ENCODE assay signal across 15 cellular contexts in genomic region chr5:151642472-151643140, GRCh38. TPM values are rescaled to one million over a fixed set of nuclear protein-coding genes. Genes with fewer than 3 reads are reported as not detected.
DNase-seq lines count a peak whose midpoint lies in the region; ATAC-seq and TF ChIP-seq lines count a peak whose summit lies in the region.
"Had no signal": no experiment of that assay in that cellular context is flagged by ENCODE, and none has a peak within 500 bp of the region (broad histone marks: within the 10 kb centered on the region; RNA-seq: fewer than 3 reads in every experiment).

No MANE protein-coding gene starts in this region.

- H3K36me3 Mint-ChIP-seq in progenitor cell of endocrine pancreas (ENCODE audit: insufficient read depth), result no peaks in the 10 kb centered on the region
- no peaks in the 10 kb centered on the region for H3K36me3 Mint-ChIP-seq in T-helper 2 cell treated with Interferon-gamma antibody and Interleukin-4, amounts not matched to agents 5 μg/mL and 100 μg/mL, for 36 hours (ENCODE audit: low read depth)

- H3K27ac Mint-ChIP-seq in progenitor cell of endocrine pancreas, result peak overlapping the region; percentile 80
- no peak overlapping the region for H3K27ac Mint-ChIP-seq in T-helper 2 cell treated with Interferon-gamma antibody and Interleukin-4, amounts not matched to agents 5 μg/mL and 100 μg/mL, for 36 hours
- H3K27ac Mint-ChIP-seq: CD4-positive, alpha-beta T cell; GM23338 had no signal

- no peak overlapping the region for H3K4me3 Mint-ChIP-seq in progenitor cell of endocrine pancreas (ENCODE audit: low read depth)
- H3K4me3 Mint-ChIP-seq in T-helper 2 cell treated with Interferon-gamma antibody and Interleukin-4, amounts not matched to agents 5 μg/mL and 100 μg/mL, for 36 hours, result no peak overlapping the region
- H3K4me3 Mint-ChIP-seq: CD4-positive, alpha-beta T cell; GM23338 had no signal

- peak overlapping the region in 3 of 12 donors; percentile 5 to 55 (median 28) for H3K27ac ChIP-seq in heart left ventricle

- H3K36me3 ChIP-seq in heart left ventricle, result no peaks in the 10 kb centered on the region
- H3K36me3 ChIP-seq: BE2C had no signal

- 28 to 49% (median 41%) methylated on average over 3 of the region's 3 CpGs for WGBS in heart left ventricle, 4 donors

- ATAC-seq in heart left ventricle, result peak; percentile 80 to 94 (median 90)
- peak; percentile 95 for ATAC-seq in left ventricle myocardium superior
- ATAC-seq in GM19328 (IDR thresholded peaks at IDR 0.05; ENCODE audit: unreplicated experiment), result no peak
- no peak for ATAC-seq in HG03354 (IDR thresholded peaks at IDR 0.05; ENCODE audit: poor library complexity, severe bottlenecking, unreplicated experiment)
- ATAC-seq: GM23338 had no signal

- no peaks in the 10 kb centered on the region for H3K9me3 Mint-ChIP-seq in progenitor cell of endocrine pancreas (ENCODE audit: low read depth)
- H3K9me3 Mint-ChIP-seq in T-helper 2 cell treated with Interferon-gamma antibody and Interleukin-4, amounts not matched to agents 5 μg/mL and 100 μg/mL, for 36 hours, result no peaks in the 10 kb centered on the region
- H3K9me3 Mint-ChIP-seq: CD4-positive, alpha-beta T cell; GM23338 had no signal

- no peak for TF ChIP-seq CTCF in heart left ventricle (IDR thresholded peaks at IDR 0.05)
- no peak for TF ChIP-seq CTCF in progenitor cell of endocrine pancreas (IDR thresholded peaks at IDR 0.05; ENCODE audit: unreplicated experiment)

- intact Hi-C loops in heart left ventricle (cut with DNase I), result no loop called here
- intact Hi-C loops in left ventricle myocardium superior (cut with micrococcal nuclease), result no loop called here

- no peaks in the 10 kb centered on the region for H3K27me3 ChIP-seq in heart left ventricle
- H3K27me3 ChIP-seq: BE2C had no signal

- peak; percentile 7 for DNase-seq in MV-4-11 (lab: John Stamatoyannopoulos, UW)
- DNase-seq in heart left ventricle, result peak in 2 of 5 donors; percentile 55 to 61
- DNase-seq in left ventricle myocardium superior, result peak; percentile 64
- DNase-seq in progenitor cell of endocrine pancreas (ENCODE audit: low spot score, unreplicated experiment), result no peak
- no peak for DNase-seq in T-helper 2 cell treated with Interferon-gamma antibody and Interleukin-4, amounts not matched to agents 5 μg/mL and 100 μg/mL, for 36 hours (ENCODE audit: low spot score)
- DNase-seq: ACHN; BE2C; C1 segment of cervical spinal cord; Caco-2; CD4-positive, alpha-beta T cell; HCEC 1CT; IMR-90 had no signal

- no peaks in the 10 kb centered on the region for H3K4me1 Mint-ChIP-seq in progenitor cell of endocrine pancreas (ENCODE audit: low read depth)
- H3K4me1 Mint-ChIP-seq in T-helper 2 cell treated with Interferon-gamma antibody and Interleukin-4, amounts not matched to agents 5 μg/mL and 100 μg/mL, for 36 hours (ENCODE audit: low read depth), result peaks cover 2% of the 10 kb centered on the region

- H3K27me3 Mint-ChIP-seq in progenitor cell of endocrine pancreas, result peaks cover 21% of the 10 kb centered on the region
- H3K27me3 Mint-ChIP-seq in T-helper 2 cell treated with Interferon-gamma antibody and Interleukin-4, amounts not matched to agents 5 μg/mL and 100 μg/mL, for 36 hours (ENCODE audit: low read depth), result peaks cover 6% of the 10 kb centered on the region

- no peak for TF ChIP-seq POLR2A in heart left ventricle (IDR thresholded peaks at IDR 0.05)

- peaks cover 0 to 2% (median 0%) of the 10 kb centered on the region in 12 donors for H3K9me3 ChIP-seq in heart left ventricle
- H3K9me3 ChIP-seq: BE2C, Caco-2 had no signal

- H3K4me3 ChIP-seq in heart left ventricle, result no peak overlapping the region
- H3K4me3 ChIP-seq: GM23338 had no signal

- H3K4me1 ChIP-seq in heart left ventricle, result no peaks in the 10 kb centered on the region
- H3K4me1 ChIP-seq: BE2C, Caco-2 had no signal

RNA-seq across cellular contexts. Expression of gene SPARC, which starts 44.1 kb away (rescaled TPM):
- 1,000 to 10,000 TPM in 1 of 9 donors, 100 to 1,000 TPM in 8; 355 to 1,522 (median 471) TPM for total RNA-seq in heart left ventricle
- polyA plus RNA-seq in heart left ventricle, result 100 to 1,000 TPM; 119 to 747 TPM
- 439 TPM for total RNA-seq in left ventricle myocardium superior
- total RNA-seq in progenitor cell of endocrine pancreas, result 55.2 and 83.9 TPM in 2 replicates

RNA-seq across cellular contexts. Expression of gene FAT2, which starts 51.5 kb away (rescaled TPM):
- total RNA-seq in heart left ventricle (under 1 TPM in 6 of 9 donors, not detected in 3; 0.02 to 0.18 (median 0.06) TPM), left ventricle myocardium superior (not detected), progenitor cell of endocrine pancreas (0.05 and 0.07 TPM in 2 replicates)
- under 1 TPM; 0.01 to 0.04 TPM for polyA plus RNA-seq in heart left ventricle
- total RNA-seq: CD4-positive, alpha-beta T cell had no signal

Comparison
In these comparisons a context has a peak if more than half of its experiments do, and no peak if none do; other contexts are left out.
1. DNase-seq: peak in MV-4-11 (single experiment) and left ventricle myocardium superior (single experiment); none in progenitor cell of endocrine pancreas (single experiment) and T-helper 2 cell treated with Interferon-gamma antibody and Interleukin-4, amounts not matched to agents 5 μg/mL and 100 μg/mL, for 36 hours (single experiment).
2. ATAC-seq: peak in heart left ventricle (4 of 4) and left ventricle myocardium superior (single experiment); none in GM19328 (single experiment) and HG03354 (single experiment).